ENCODE assay signal across 1 cellular context in the genomic region with DNA sequence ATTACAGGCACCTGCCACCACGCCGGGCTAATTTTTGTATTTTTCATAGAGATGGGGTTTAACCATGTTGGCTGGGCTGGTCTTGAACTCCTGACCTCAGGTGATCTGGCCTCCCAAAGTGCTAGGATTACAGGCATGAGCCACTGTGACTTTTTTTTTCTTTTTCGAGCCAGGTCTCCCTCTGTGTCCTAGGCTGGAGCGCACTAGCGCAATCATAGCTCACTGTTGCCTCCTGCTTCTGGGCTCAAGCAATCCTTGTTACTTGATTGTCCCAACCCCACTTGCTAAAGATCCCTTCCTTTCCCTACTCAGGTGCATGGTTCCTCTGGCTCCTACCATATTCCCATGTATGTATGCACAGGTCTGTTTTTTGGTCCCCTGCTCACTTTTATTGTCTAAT.
TF ChIP-seq lines count a peak whose summit lies in the region.

No MANE protein-coding gene starts in this region.

TF ChIP-seq in endothelial cell of umbilical vein, 7 proteins besides CTCF, POLR2A, EP300 and RAD21:
- TF ChIP-seq POLR2AphosphoS5 (IDR thresholded peaks at IDR 0.05; ENCODE audit: insufficient read depth, low read depth, low read length) (no peak), FOS (IDR thresholded peaks at IDR 0.05; ENCODE audit: borderline replicate concordance, insufficient read depth, low read length) (no peak), MAX (IDR thresholded peaks at IDR 0.05; ENCODE audit: insufficient read depth, insufficient read length) (no peak), GATA2 (IDR thresholded peaks at IDR 0.05; ENCODE audit: insufficient read depth, insufficient read length, low read depth, low read length) (no peak), MYC (IDR thresholded peaks at IDR 0.05; ENCODE audit: low read depth, low read length) (no peak), EZH2 (IDR thresholded peaks at IDR 0.05; ENCODE audit: borderline replicate concordance, low read depth, low read length, severe bottlenecking) (no peak), JUN (IDR thresholded peaks at IDR 0.05; ENCODE audit: borderline replicate concordance, insufficient read depth, insufficient read length, low read depth) (no peak)
